Comparison of ENCODE assay signal across 18 cellular contexts in genomic region chr14:36270191-36270590, GRCh38. TPM values are rescaled to one million over a fixed set of nuclear protein-coding genes. Genes with fewer than 3 reads are reported as not detected.
DNase-seq lines count a peak whose midpoint lies in the region; ATAC-seq and TF ChIP-seq lines count a peak whose summit lies in the region.
"Had no signal": no experiment of that assay in that cellular context is flagged by ENCODE, and none has a peak within 500 bp of the region (broad histone marks: within the 10 kb centered on the region; RNA-seq: fewer than 3 reads in every experiment).

No MANE protein-coding gene starts in this region.

- peak overlapping the region; percentile 96 to 98 (median 97) for H3K27ac ChIP-seq in thyroid gland
- H3K27ac ChIP-seq in sigmoid colon = no peak overlapping the region
- H3K27ac ChIP-seq: BLaER1 treated with 17β-estradiol and CSF1 and Interleukin-3, amounts not matched to agents 10 nM and 100 nM; GM23248 had no signal

- no peak overlapping the region for H3K4me3 ChIP-seq in thyroid gland (replicated peaks in 1 of 3)
- H3K4me3 ChIP-seq in sigmoid colon = no peak overlapping the region
- H3K4me3 ChIP-seq: BLaER1 treated with 17β-estradiol and CSF1 and Interleukin-3, amounts not matched to agents 10 nM and 100 nM; GM23248 had no signal

- TF ChIP-seq POLR2A in thyroid gland (IDR thresholded peaks at IDR 0.05) (no peak), sigmoid colon (IDR thresholded peaks at IDR 0.05) (no peak)

- peaks cover 24 to 56% of the 10 kb centered on the region in 2 donors for H3K4me1 ChIP-seq in thyroid gland
- H3K4me1 ChIP-seq in sigmoid colon = peaks cover 0 to 8% (median 5%) of the 10 kb centered on the region in 4 donors

- TF ChIP-seq CTCF in thyroid gland (IDR thresholded peaks at IDR 0.05) = no peak
- no peak for TF ChIP-seq CTCF in sigmoid colon (IDR thresholded peaks at IDR 0.05)

- H3K9me3 ChIP-seq in thyroid gland (no peaks in the 10 kb centered on the region), sigmoid colon (no peaks in the 10 kb centered on the region)

- H3K9me3 Mint-ChIP-seq in activated CD8-positive, alpha-beta memory T cell treated with anti-CD3 and anti-CD28 coated beads, Interleukin-2, amount 10 ng/mL, durations not matched to agents 7 days and 5 days (ENCODE audit: low read depth) = no peaks in the 10 kb centered on the region
- no peaks in the 10 kb centered on the region for H3K9me3 Mint-ChIP-seq in stimulated activated naive CD8-positive, alpha-beta T cell treated with anti-CD3 and anti-CD28 coated beads, Interleukin-15, amount 100 ng/mL, for 72 hours

- H3K4me3 Mint-ChIP-seq in activated CD8-positive, alpha-beta memory T cell treated with anti-CD3 and anti-CD28 coated beads, Interleukin-2, amount 10 ng/mL, durations not matched to agents 7 days and 5 days = no peak overlapping the region
- no peak overlapping the region for H3K4me3 Mint-ChIP-seq in stimulated activated naive CD8-positive, alpha-beta T cell treated with anti-CD3 and anti-CD28 coated beads, Interleukin-15, amount 100 ng/mL, for 72 hours
- H3K4me3 Mint-ChIP-seq: CD4-positive, CD25-positive, alpha-beta regulatory T cell; IgD-negative memory B cell had no signal

- no peaks in the 10 kb centered on the region for H3K27me3 ChIP-seq in thyroid gland
- H3K27me3 ChIP-seq in sigmoid colon = peaks cover 0 to 38% (median 5%) of the 10 kb centered on the region in 3 donors
- H3K27me3 ChIP-seq: BLaER1 treated with 17β-estradiol and CSF1 and Interleukin-3, amounts not matched to agents 10 nM and 100 nM had no signal

- no peak overlapping the region for H3K27ac Mint-ChIP-seq in activated CD8-positive, alpha-beta memory T cell treated with anti-CD3 and anti-CD28 coated beads, Interleukin-2, amount 10 ng/mL, durations not matched to agents 7 days and 5 days
- H3K27ac Mint-ChIP-seq in stimulated activated naive CD8-positive, alpha-beta T cell treated with anti-CD3 and anti-CD28 coated beads, Interleukin-15, amount 100 ng/mL, for 72 hours = no peak overlapping the region
- H3K27ac Mint-ChIP-seq: CD4-positive, CD25-positive, alpha-beta regulatory T cell had no signal

- DNase-seq in DMS79 treated with DMSO at 0.1 percent for 48 hours (lab: John Stamatoyannopoulos, UW) = peak; percentile 69
- DNase-seq in DMS79 (lab: John Stamatoyannopoulos, UW) = no peak
- no peak for DNase-seq in thyroid gland
- no peak for DNase-seq in activated CD8-positive, alpha-beta memory T cell treated with anti-CD3 and anti-CD28 coated beads, Interleukin-2, amount 10 ng/mL, durations not matched to agents 7 days and 5 days
- DNase-seq in sigmoid colon = no peak
- no peak for DNase-seq in stimulated activated naive CD8-positive, alpha-beta T cell treated with anti-CD3 and anti-CD28 coated beads, Interleukin-15, amount 100 ng/mL, for 72 hours
- DNase-seq: 8988T; ACHN; CD4-positive, CD25-positive, alpha-beta regulatory T cell; DND-41; GDM1; GM23248; H7; KG1 had no signal

- ATAC-seq in GM21619 (IDR thresholded peaks at IDR 0.05; ENCODE audit: unreplicated experiment) (peak; percentile 70), HG03378 (IDR thresholded peaks at IDR 0.05; ENCODE audit: unreplicated experiment) (peak; percentile 50)
- ATAC-seq in activated CD8-positive, alpha-beta memory T cell treated with anti-CD3 and anti-CD28 coated beads, Interleukin-2, amount 10 ng/mL, durations not matched to agents 7 days and 5 days = no peak
- no peak for ATAC-seq in stimulated activated naive CD8-positive, alpha-beta T cell treated with anti-CD3 and anti-CD28 coated beads, Interleukin-15, amount 100 ng/mL, for 72 hours

- TF ChIP-seq EP300 in sigmoid colon (IDR thresholded peaks at IDR 0.05) = no peak

- H3K36me3 ChIP-seq in thyroid gland (no peaks in the 10 kb centered on the region), sigmoid colon (no peaks in the 10 kb centered on the region)
- H3K36me3 ChIP-seq: BLaER1 treated with 17β-estradiol and CSF1 and Interleukin-3, amounts not matched to agents 10 nM and 100 nM had no signal

- intact Hi-C loops in thyroid gland (cut with DNase I) = loop anchor here (5.0 kb wide), 2 partner anchors 232 to 247 kb away; no protein-coding TSS in a partner anchor
- intact Hi-C loops in sigmoid colon (cut with DNase I) = no loop called here

- peaks cover 1% of the 10 kb centered on the region for H3K36me3 Mint-ChIP-seq in activated CD8-positive, alpha-beta memory T cell treated with anti-CD3 and anti-CD28 coated beads, Interleukin-2, amount 10 ng/mL, durations not matched to agents 7 days and 5 days
- H3K36me3 Mint-ChIP-seq: CD4-positive, CD25-positive, alpha-beta regulatory T cell; IgD-negative memory B cell had no signal

- peaks cover 65% of the 10 kb centered on the region for H3K27me3 Mint-ChIP-seq in activated CD8-positive, alpha-beta memory T cell treated with anti-CD3 and anti-CD28 coated beads, Interleukin-2, amount 10 ng/mL, durations not matched to agents 7 days and 5 days
- H3K27me3 Mint-ChIP-seq in stimulated activated naive CD8-positive, alpha-beta T cell treated with anti-CD3 and anti-CD28 coated beads, Interleukin-15, amount 100 ng/mL, for 72 hours = peaks cover 77% of the 10 kb centered on the region

- CTCF ChIA-PET in activated CD8-positive, alpha-beta memory T cell treated with anti-CD3 and anti-CD28 coated beads, Interleukin-2, amount 10 ng/mL, durations not matched to agents 7 days and 5 days (lab: Charles Lee) = no interaction called here

- peaks cover 12% of the 10 kb centered on the region for H3K4me1 Mint-ChIP-seq in activated CD8-positive, alpha-beta memory T cell treated with anti-CD3 and anti-CD28 coated beads, Interleukin-2, amount 10 ng/mL, durations not matched to agents 7 days and 5 days
- peaks cover 15% of the 10 kb centered on the region for H3K4me1 Mint-ChIP-seq in stimulated activated naive CD8-positive, alpha-beta T cell treated with anti-CD3 and anti-CD28 coated beads, Interleukin-15, amount 100 ng/mL, for 72 hours

- 77 to 80% methylated on average over 2 of the region's 2 CpGs for WGBS in thyroid gland, 2 donors
- WGBS in sigmoid colon, 2 donors = 60 to 86% methylated on average over 2 of the region's 2 CpGs

RNA-seq across cellular contexts. Expression of gene MBIP, which starts 50.2 kb away (rescaled TPM):
- total RNA-seq in thyroid gland = 100 to 1,000 TPM in 1 of 4 donors, 10 to 100 TPM in 3; 80.5 to 163 (median 87.3) TPM
- total RNA-seq in activated CD8-positive, alpha-beta memory T cell treated with anti-CD3 and anti-CD28 coated beads, Interleukin-2, amount 10 ng/mL, durations not matched to agents 7 days and 5 days = 10 to 100 TPM; 21.0 to 21.3 TPM
- total RNA-seq in sigmoid colon = 10 to 100 TPM; 15.6 to 26.4 (median 21.0) TPM
- 10 to 100 TPM; 12.4 to 22.2 (median 22.2) TPM for polyA plus RNA-seq in sigmoid colon

Comparison
In these comparisons a context has a peak if more than half of its experiments do, and no peak if none do; other contexts are left out.
1. ATAC-seq: peak in GM21619 (single experiment) and HG03378 (single experiment); none in activated CD8-positive, alpha-beta memory T cell treated with anti-CD3 and anti-CD28 coated beads, Interleukin-2, amount 10 ng/mL, durations not matched to agents 7 days and 5 days (single experiment) and stimulated activated naive CD8-positive, alpha-beta T cell treated with anti-CD3 and anti-CD28 coated beads, Interleukin-15, amount 100 ng/mL, for 72 hours (single experiment).
2. H3K27ac ChIP-seq: peak in thyroid gland (3 of 3); none in sigmoid colon (0 of 4).